In the genomic region with DNA sequence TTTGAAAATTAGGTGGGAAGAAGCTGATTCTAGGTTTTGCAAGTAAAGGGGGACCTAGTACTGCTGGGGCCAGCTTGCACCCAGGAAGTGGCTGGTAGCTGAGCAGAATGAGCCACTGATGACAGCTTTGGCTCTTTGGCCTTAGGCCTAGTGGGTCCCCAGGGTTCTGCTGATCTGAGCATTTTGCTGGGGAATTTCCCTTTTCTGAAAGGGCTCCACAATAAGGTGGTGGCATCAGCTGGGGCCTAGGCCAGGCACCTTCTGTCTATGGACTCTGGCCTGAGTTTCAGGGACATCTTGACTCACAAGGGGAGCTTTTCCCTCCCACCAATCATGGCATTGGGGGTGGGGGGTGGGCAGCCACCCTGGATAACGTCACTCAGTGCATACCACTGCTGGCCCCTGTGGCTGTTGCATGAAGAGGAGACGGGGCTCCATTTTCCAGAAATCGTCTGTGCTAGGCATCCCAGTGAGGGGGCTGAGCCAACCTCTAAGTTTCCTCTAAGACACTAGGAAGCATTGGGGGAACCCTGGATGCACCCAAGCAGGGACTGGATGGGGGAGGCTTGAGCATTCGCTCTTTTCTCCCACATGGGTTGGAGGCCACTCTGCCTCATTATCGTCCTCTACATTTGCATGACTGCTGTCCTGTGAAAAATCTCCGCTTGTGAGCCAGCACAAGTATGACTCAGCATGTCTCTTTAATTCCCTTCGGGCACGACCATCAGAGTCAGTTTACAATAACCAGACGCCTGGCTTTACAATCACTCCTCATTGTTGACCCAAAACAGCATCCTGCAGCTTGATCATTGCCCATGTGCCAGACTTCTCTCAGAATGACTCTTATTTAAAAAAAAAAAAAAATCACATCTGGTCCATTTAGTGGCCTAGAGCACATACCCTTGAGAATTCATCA, we compare ENCODE assay signal across 8 cellular contexts.
DNase-seq lines count a peak whose midpoint lies in the region; FAIRE-seq and TF ChIP-seq lines count a peak whose summit lies in the region.

No MANE protein-coding gene starts in this region.

- H3K4me1 Mint-ChIP-seq in brain = peaks cover 21% of the 10 kb centered on the region
- H3K4me1 Mint-ChIP-seq in neural crest cell = peaks cover 21% of the 10 kb centered on the region
- peaks cover 5% of the 10 kb centered on the region for H3K4me1 Mint-ChIP-seq in activated CD4-positive, alpha-beta T cell treated with anti-CD3 and anti-CD28 coated beads, Interleukin-2, amount 10 ng/mL, durations not matched to agents 7 days and 5 days

- CTCF ChIA-PET in activated CD4-positive, alpha-beta T cell treated with anti-CD3 and anti-CD28 coated beads, Interleukin-2, amount 10 ng/mL, durations not matched to agents 7 days and 5 days (lab: Charles Lee) = interaction anchor here (0.6 to 0.9 kb wide), 2 partner anchors 10 to 22 kb away, joined by 3 to 4 read pairs; no protein-coding TSS in a partner anchor

- H3K27me3 Mint-ChIP-seq in brain = peaks cover 6% of the 10 kb centered on the region
- H3K27me3 Mint-ChIP-seq in neural crest cell (ENCODE audit: low read depth) = peaks cover 6% of the 10 kb centered on the region
- peaks cover 26% of the 10 kb centered on the region for H3K27me3 Mint-ChIP-seq in activated CD4-positive, alpha-beta T cell treated with anti-CD3 and anti-CD28 coated beads, Interleukin-2, amount 10 ng/mL, durations not matched to agents 7 days and 5 days

- no peak for DNase-seq in GM19239 (ENCODE audit: insufficient read length, low spot score)
- peak; percentile 88 for DNase-seq in LHCN-M2 (ENCODE audit: low read depth)
- no peak for DNase-seq in neural crest cell (ENCODE audit: low read depth, low spot score)
- DNase-seq in activated CD4-positive, alpha-beta T cell treated with anti-CD3 and anti-CD28 coated beads, Interleukin-2, amount 10 ng/mL, durations not matched to agents 7 days and 5 days = no peak
- no peak for DNase-seq in cerebellar cortex (ENCODE audit: low spot score)
- no peak for DNase-seq in activated CD8-positive, alpha-beta memory T cell treated with anti-CD3 and anti-CD28 coated beads, Interleukin-2, amount 50 U/mL, for 48 hours
- no peak for DNase-seq in HT-29 (ENCODE audit: low spot score)

- H3K36me3 Mint-ChIP-seq in brain = no peaks in the 10 kb centered on the region
- H3K36me3 Mint-ChIP-seq in neural crest cell (ENCODE audit: low read depth) = no peaks in the 10 kb centered on the region
- no peaks in the 10 kb centered on the region for H3K36me3 Mint-ChIP-seq in activated CD4-positive, alpha-beta T cell treated with anti-CD3 and anti-CD28 coated beads, Interleukin-2, amount 10 ng/mL, durations not matched to agents 7 days and 5 days (ENCODE audit: low read depth)

- H3K27ac Mint-ChIP-seq in brain = peak overlapping the region in 3 of 5 experiments; percentile 1 to 67 (median 43)
- peak overlapping the region; percentile 9 for H3K27ac Mint-ChIP-seq in neural crest cell (ENCODE audit: unreplicated experiment)
- H3K27ac Mint-ChIP-seq in activated CD4-positive, alpha-beta T cell treated with anti-CD3 and anti-CD28 coated beads, Interleukin-2, amount 10 ng/mL, durations not matched to agents 7 days and 5 days = no peak overlapping the region

- FAIRE-seq in GM19239 (lab: Jason Lieb, UNC) = peak; percentile 55

- POLR2A ChIA-PET in activated CD4-positive, alpha-beta T cell treated with anti-CD3 and anti-CD28 coated beads, Interleukin-2, amount 10 ng/mL, durations not matched to agents 7 days and 5 days (lab: Charles Lee) = no interaction called here

- H3K4me3 Mint-ChIP-seq in brain (no peak overlapping the region), neural crest cell (no peak overlapping the region)
- no peak overlapping the region for H3K4me3 Mint-ChIP-seq in activated CD4-positive, alpha-beta T cell treated with anti-CD3 and anti-CD28 coated beads, Interleukin-2, amount 10 ng/mL, durations not matched to agents 7 days and 5 days

- TF ChIP-seq CTCF in brain (conservative IDR thresholded peaks at IDR 0.05) (no peak), neural crest cell (conservative IDR thresholded peaks at IDR 0.05) (no peak)

- H3K9me3 Mint-ChIP-seq in brain = peaks cover 7 to 22% (median 10%) of the 10 kb centered on the region in 5 experiments
- H3K9me3 Mint-ChIP-seq in neural crest cell = peaks cover 1% of the 10 kb centered on the region
- H3K9me3 Mint-ChIP-seq in activated CD4-positive, alpha-beta T cell treated with anti-CD3 and anti-CD28 coated beads, Interleukin-2, amount 10 ng/mL, durations not matched to agents 7 days and 5 days = no peaks in the 10 kb centered on the region
